In genomic region chr20:3839328-3839727, GRCh38 we compare ENCODE assay signal across 15 cellular contexts. TPM values are rescaled to one million over a fixed set of nuclear protein-coding genes. Genes with fewer than 3 reads are reported as not detected.
DNase-seq lines count a peak whose midpoint lies in the region; ATAC-seq and TF ChIP-seq lines count a peak whose summit lies in the region.
"Had no signal": no experiment of that assay in that cellular context is flagged by ENCODE, and none has a peak within 500 bp of the region (broad histone marks: within the 10 kb centered on the region; RNA-seq: fewer than 3 reads in every experiment).

No MANE protein-coding gene starts in this region.

- H3K36me3 ChIP-seq in Peyer's patch, result no peaks in the 10 kb centered on the region
- H3K36me3 ChIP-seq: WERI-Rb-1 had no signal

- H3K9me3 Mint-ChIP-seq in MCF 10A (ENCODE audit: unreplicated experiment), result no peaks in the 10 kb centered on the region

- TF ChIP-seq CTCF in Peyer's patch (IDR thresholded peaks at IDR 0.05) (no peak), MCF 10A (IDR thresholded peaks at IDR 0.05; ENCODE audit: unreplicated experiment) (no peak)

- no TSS peak for BruUV-seq in MCF 10A (replicated peaks; lab: Mats Ljungman, UMichigan)

- H3K36me3 Mint-ChIP-seq in MCF 10A (ENCODE audit: insufficient read depth, unreplicated experiment), result no peaks in the 10 kb centered on the region

- H3K4me3 Mint-ChIP-seq in MCF 10A (ENCODE audit: unreplicated experiment), result no peak overlapping the region

- H3K4me3 ChIP-seq in right cardiac atrium (ENCODE audit: low read length), result no peak overlapping the region
- no peak overlapping the region for H3K4me3 ChIP-seq in Peyer's patch
- H3K4me3 ChIP-seq: body of pancreas, mucosa of descending colon had no signal

- no peak overlapping the region for H3K27ac Mint-ChIP-seq in MCF 10A (ENCODE audit: low read depth, unreplicated experiment)

- CTCF ChIA-PET in MCF 10A (lab: Yijun Ruan, JAX), result interaction anchor here (0.6 to 1.1 kb wide), 3 partner anchors 15 to 25 kb away, joined by 3 read pairs; no protein-coding TSS in a partner anchor

- peak; percentile 33 to 71 for ATAC-seq in right cardiac atrium
- ATAC-seq in Right ventricle myocardium superior (ENCODE audit: poor library complexity), result no peak
- ATAC-seq in GM21619 (IDR thresholded peaks at IDR 0.05; ENCODE audit: unreplicated experiment), result no peak
- ATAC-seq: body of pancreas; mucosa of descending colon; stimulated activated naive CD8-positive, alpha-beta T cell treated with anti-CD3 and anti-CD28 coated beads, Interleukin-15, Interleukin-2, amounts not matched to agents 100 U/mL and 50 U/mL, for 24 hours had no signal

- WGBS in right cardiac atrium, result 59% methylated on average over 3 of the region's 3 CpGs

- TF ChIP-seq POLR2A in erythroblast (IDR thresholded peaks at IDR 0.05; ENCODE audit: low read length), result no peak
- TF ChIP-seq POLR2A in Peyer's patch (IDR thresholded peaks at IDR 0.05), result no peak

- H3K4me1 ChIP-seq in right cardiac atrium (ENCODE audit: control insufficient read depth, insufficient read depth, low read length) (peaks cover 2% of the 10 kb centered on the region), Peyer's patch (peaks cover 0 to 10% (median 0%) of the 10 kb centered on the region in 4 donors)
- H3K4me1 ChIP-seq: body of pancreas had no signal

- no peak overlapping the region for H3K27ac ChIP-seq in right cardiac atrium (ENCODE audit: low read length)
- no peak overlapping the region for H3K27ac ChIP-seq in Peyer's patch
- H3K27ac ChIP-seq: body of pancreas, WERI-Rb-1 had no signal

- no peaks in the 10 kb centered on the region for H3K27me3 Mint-ChIP-seq in MCF 10A (ENCODE audit: insufficient read depth, unreplicated experiment)

- H3K27me3 ChIP-seq in right cardiac atrium (ENCODE audit: control insufficient read depth, insufficient read depth) (no peaks in the 10 kb centered on the region), Peyer's patch (no peaks in the 10 kb centered on the region)
- H3K27me3 ChIP-seq: body of pancreas had no signal

- intact Hi-C loops in right cardiac atrium (cut with DNase I), result no loop called here
- intact Hi-C loops in Right ventricle myocardium superior (cut with DNase I), result no loop called here
- intact Hi-C loops in MCF 10A (cut with micrococcal nuclease), result no loop called here

- H3K4me1 Mint-ChIP-seq in MCF 10A (ENCODE audit: insufficient read depth, unreplicated experiment), result no peaks in the 10 kb centered on the region

- POLR2A ChIA-PET in MCF 10A (lab: Yijun Ruan, JAX), result interaction anchor here (1.0 to 1.6 kb wide), 3 partner anchors 8 to 27 kb away, joined by 3 to 6 read pairs (median 4); partner anchors contain the start of genes AP5S1 and MAVS

- no peaks in the 10 kb centered on the region for H3K9me3 ChIP-seq in right cardiac atrium (ENCODE audit: control insufficient read depth, low read length)
- no peaks in the 10 kb centered on the region for H3K9me3 ChIP-seq in Peyer's patch
- H3K9me3 ChIP-seq: body of pancreas, mucosa of descending colon had no signal

- DNase-seq in right cardiac atrium (no peak), Right ventricle myocardium superior (no peak), SKM-1 (lab: John Stamatoyannopoulos, UW; ENCODE audit: unreplicated experiment) (peak; percentile 11), erythroblast (lab: John Stamatoyannopoulos, UW) (peak; percentile 48 to 81), epidermal melanocyte (ENCODE audit: insufficient read length, low spot score) (no peak), Peyer's patch (no peak), MCF 10A (ENCODE audit: unreplicated experiment) (no peak)
- DNase-seq: activated naive CD4-positive, alpha-beta T cell; body of pancreas; Calu3; hypothalamus; stimulated activated naive CD8-positive, alpha-beta T cell treated with anti-CD3 and anti-CD28 coated beads, Interleukin-15, Interleukin-2, amounts not matched to agents 100 U/mL and 50 U/mL, for 24 hours; WERI-Rb-1 had no signal

RNA-seq across cellular contexts. Expression of gene MAVS, which starts 7.3 kb away (rescaled TPM):
- total RNA-seq in right cardiac atrium, result 10 to 100 TPM; 28.5 to 32.6 (median 30.1) TPM
- polyA plus RNA-seq in right cardiac atrium, result 30.0 TPM
- 35.7 TPM for total RNA-seq in Right ventricle myocardium superior
- total RNA-seq in Peyer's patch, result 10 to 100 TPM; 39.6 to 94.4 (median 69.7) TPM
- total RNA-seq in MCF 10A (2022), result 31.7 and 39.7 TPM in 2 replicates

RNA-seq across cellular contexts. Expression of gene AP5S1, which starts 19.0 kb away (rescaled TPM):
- total RNA-seq in right cardiac atrium (10 to 100 TPM; 12.3 to 17.2 (median 13.5) TPM), Right ventricle myocardium superior (11.0 TPM), Peyer's patch (10 to 100 TPM; 11.6 to 26.4 (median 22.5) TPM), MCF 10A (2022) (15.8 and 19.2 TPM in 2 replicates)
- polyA plus RNA-seq in right cardiac atrium, result 12.5 TPM

RNA-seq across cellular contexts. Expression of gene CDC25B, which starts 43.2 kb away (rescaled TPM):
- 10 to 100 TPM in 3 of 4 donors, 1 to 10 TPM in 1; 10.0 to 12.2 (median 11.4) TPM for total RNA-seq in right cardiac atrium
- polyA plus RNA-seq in right cardiac atrium, result 7.9 TPM
- total RNA-seq in Right ventricle myocardium superior, result 5.7 TPM
- 100 to 1,000 TPM in 1 of 4 donors, 10 to 100 TPM in 3; 14.2 to 202 (median 34.1) TPM for total RNA-seq in Peyer's patch
- total RNA-seq in MCF 10A (2022), result 134 and 137 TPM in 2 replicates

RNA-seq across cellular contexts. Expression of gene PANK2, which starts 49.9 kb away (rescaled TPM):
- total RNA-seq in right cardiac atrium, result 10 to 100 TPM; 22.1 to 24.4 (median 23.2) TPM
- 16.2 TPM for polyA plus RNA-seq in right cardiac atrium
- total RNA-seq in Right ventricle myocardium superior, result 15.9 TPM
- total RNA-seq in Peyer's patch, result 10 to 100 TPM; 17.9 to 53.6 (median 43.2) TPM
- 29.2 and 32.8 TPM in 2 replicates for total RNA-seq in MCF 10A (2022)

RNA-seq across cellular contexts. Expression of gene CENPB, which starts 52.8 kb away (rescaled TPM):
- total RNA-seq in right cardiac atrium (10 to 100 TPM; 63.9 to 92.7 (median 72.1) TPM), Right ventricle myocardium superior (68.3 TPM), Peyer's patch (10 to 100 TPM; 39.8 to 61.9 (median 47.0) TPM), MCF 10A (2022) (51.5 and 54.8 TPM in 2 replicates)
- polyA plus RNA-seq in right cardiac atrium, result 67.4 TPM

Comparison
In these comparisons a context has a peak if more than half of its experiments do, and no peak if none do; other contexts are left out.
1. ATAC-seq: peak in right cardiac atrium (2 of 2); none in Right ventricle myocardium superior (single experiment) and GM21619 (single experiment).
2. DNase-seq: peak in SKM-1 (single experiment) and erythroblast (2 of 2); none in right cardiac atrium (0 of 3), Right ventricle myocardium superior (single experiment), epidermal melanocyte (single experiment), Peyer's patch (0 of 3) and MCF 10A (single experiment).